Comparison of ENCODE assay signal across 9 cellular contexts in genomic region chr14:95507174-95507573, GRCh38. TPM values are rescaled to one million over a fixed set of nuclear protein-coding genes. Genes with fewer than 3 reads are reported as not detected.
DNase-seq lines count a peak whose midpoint lies in the region; ATAC-seq and TF ChIP-seq lines count a peak whose summit lies in the region.
"Had no signal": no experiment of that assay in that cellular context is flagged by ENCODE, and none has a peak within 500 bp of the region (broad histone marks: within the 10 kb centered on the region; RNA-seq: fewer than 3 reads in every experiment).

No MANE protein-coding gene starts in this region.

- H3K36me3 Mint-ChIP-seq in activated CD4-positive, alpha-beta memory T cell treated with anti-CD3 and anti-CD28 coated beads, Interleukin-2, amount 10 ng/mL, durations not matched to agents 7 days and 5 days (ENCODE audit: low read depth) = peaks cover 69% of the 10 kb centered on the region
- peaks cover 14% of the 10 kb centered on the region for H3K36me3 Mint-ChIP-seq in activated CD4-positive, alpha-beta memory T cell treated with anti-CD3 and anti-CD28 coated beads for 36 hours
- H3K36me3 Mint-ChIP-seq in immature natural killer cell = peaks cover 0 to 7% (median 4%) of the 10 kb centered on the region in 3 donors

- POLR2A ChIA-PET in activated CD4-positive, alpha-beta memory T cell treated with anti-CD3 and anti-CD28 coated beads, Interleukin-2, amount 10 ng/mL, durations not matched to agents 7 days and 5 days (lab: Charles Lee) = interaction anchor here (1.8 to 7.5 kb wide), 3 partner anchors 8 to 17 kb away, joined by 6 to 58 read pairs (median 25); partner anchors contain the start of gene SYNE3
- POLR2A ChIA-PET in activated CD4-positive, alpha-beta memory T cell treated with anti-CD3 and anti-CD28 coated beads for 36 hours (lab: Charles Lee) = interaction anchor here (2.5 kb wide), 1 partner anchor 16 kb away, joined by 9 read pairs; no protein-coding TSS in a partner anchor

- peaks cover 85% of the 10 kb centered on the region for H3K4me1 Mint-ChIP-seq in activated CD4-positive, alpha-beta memory T cell treated with anti-CD3 and anti-CD28 coated beads, Interleukin-2, amount 10 ng/mL, durations not matched to agents 7 days and 5 days
- peaks cover 82% of the 10 kb centered on the region for H3K4me1 Mint-ChIP-seq in activated CD4-positive, alpha-beta memory T cell treated with anti-CD3 and anti-CD28 coated beads for 36 hours (ENCODE audit: low read depth)
- H3K4me1 Mint-ChIP-seq in immature natural killer cell = peaks cover 41 to 45% of the 10 kb centered on the region in 2 donors

- WGBS in adrenal gland, 4 donors = 7 to 14% (median 10%) methylated on average over 3 to 8 of the region's 8 CpGs
- WGBS in transverse colon (ENCODE audit: low coverage in 1 of 2), 2 donors = 67% methylated on average over 8 of the region's 8 CpGs; no CpG with 5 or more reads in 1 of the 2 donors

- TF ChIP-seq POLR2A in adrenal gland (IDR thresholded peaks at IDR 0.05) (peak in 1 of 2 donors; percentile 53), transverse colon (IDR thresholded peaks at IDR 0.05) (no peak)

- in situ Hi-C loops in transverse colon (cut with MboI; ENCODE audit: low pct_ligation_motif_present in 1 of 4, low pct_unique_long_range_greater_than_20kb in 1 of 4, low sequenced_read_pairs in 3 of 4) = no loop called here

- no peaks in the 10 kb centered on the region for H3K27me3 Mint-ChIP-seq in activated CD4-positive, alpha-beta memory T cell treated with anti-CD3 and anti-CD28 coated beads, Interleukin-2, amount 10 ng/mL, durations not matched to agents 7 days and 5 days
- no peaks in the 10 kb centered on the region for H3K27me3 Mint-ChIP-seq in activated CD4-positive, alpha-beta memory T cell treated with anti-CD3 and anti-CD28 coated beads for 36 hours
- peaks cover 0 to 4% (median 0%) of the 10 kb centered on the region in 3 donors for H3K27me3 Mint-ChIP-seq in immature natural killer cell (ENCODE audit: low read depth in 3 of 3)

- peak overlapping the region; percentile 67 for H3K27ac Mint-ChIP-seq in activated CD4-positive, alpha-beta memory T cell treated with anti-CD3 and anti-CD28 coated beads, Interleukin-2, amount 10 ng/mL, durations not matched to agents 7 days and 5 days
- no peak overlapping the region for H3K27ac Mint-ChIP-seq in activated CD4-positive, alpha-beta memory T cell treated with anti-CD3 and anti-CD28 coated beads for 36 hours
- peak overlapping the region in 4 of 6 donors; percentile 1 to 57 (median 46) for H3K27ac Mint-ChIP-seq in immature natural killer cell
- H3K27ac Mint-ChIP-seq: nephron had no signal

- CTCF ChIA-PET in activated CD4-positive, alpha-beta memory T cell treated with anti-CD3 and anti-CD28 coated beads, Interleukin-2, amount 10 ng/mL, durations not matched to agents 7 days and 5 days (lab: Charles Lee) = interaction anchor here (0.9 to 1.6 kb wide), 2 partner anchors 20 to 65 kb away, joined by 3 to 4 read pairs; no protein-coding TSS in a partner anchor
- CTCF ChIA-PET in activated CD4-positive, alpha-beta memory T cell treated with anti-CD3 and anti-CD28 coated beads for 36 hours (lab: Charles Lee) = interaction anchor here (3.0 kb wide), 1 partner anchor 20 kb away, joined by 16 read pairs; no protein-coding TSS in a partner anchor

- no peak overlapping the region for H3K4me3 Mint-ChIP-seq in activated CD4-positive, alpha-beta memory T cell treated with anti-CD3 and anti-CD28 coated beads, Interleukin-2, amount 10 ng/mL, durations not matched to agents 7 days and 5 days
- H3K4me3 Mint-ChIP-seq in activated CD4-positive, alpha-beta memory T cell treated with anti-CD3 and anti-CD28 coated beads for 36 hours = no peak overlapping the region
- H3K4me3 Mint-ChIP-seq in immature natural killer cell = peak overlapping the region; percentile 24 to 60 (median 41)
- H3K4me3 Mint-ChIP-seq: nephron had no signal

- H3K9me3 ChIP-seq in adrenal gland (replicated peaks in 1 of 3) (no peaks in the 10 kb centered on the region), transverse colon (no peaks in the 10 kb centered on the region)

- no peaks in the 10 kb centered on the region for H3K27me3 ChIP-seq in adrenal gland
- H3K27me3 ChIP-seq in transverse colon = no peaks in the 10 kb centered on the region

- intact Hi-C loops in activated CD4-positive, alpha-beta memory T cell treated with anti-CD3 and anti-CD28 coated beads for 36 hours (cut with micrococcal nuclease) = no loop called here
- intact Hi-C loops in adrenal gland (cut with DNase I) (no loop called here), transverse colon (cut with DNase I; ENCODE audit: low total_unique reads) (no loop called here)

- peak in 1 of 6 experiments; percentile 15 for TF ChIP-seq CTCF in adrenal gland (IDR thresholded peaks at IDR 0.05)
- no peak for TF ChIP-seq CTCF in transverse colon (IDR thresholded peaks at IDR 0.05)

- H3K4me1 ChIP-seq in adrenal gland (replicated peaks in 1 of 2) = peaks cover 24 to 66% of the 10 kb centered on the region in 2 donors
- peaks cover 0 to 15% (median 12%) of the 10 kb centered on the region in 4 donors for H3K4me1 ChIP-seq in transverse colon

- no peak for DNase-seq in activated CD4-positive, alpha-beta memory T cell treated with anti-CD3 and anti-CD28 coated beads, Interleukin-2, amount 10 ng/mL, durations not matched to agents 7 days and 5 days
- DNase-seq in activated CD4-positive, alpha-beta memory T cell treated with anti-CD3 and anti-CD28 coated beads for 36 hours = no peak
- DNase-seq in adrenal gland (peak; percentile 76 to 93 (median 91)), immature natural killer cell (no peak), transverse colon (peak; percentile 53)

- H3K36me3 ChIP-seq in adrenal gland (replicated peaks in 1 of 2) (no peaks in the 10 kb centered on the region), transverse colon (no peaks in the 10 kb centered on the region)

- no peak for TF ChIP-seq EP300 in transverse colon (IDR thresholded peaks at IDR 0.05; ENCODE audit: low read depth)

- peak overlapping the region; percentile 56 to 90 (median 77) for H3K27ac ChIP-seq in adrenal gland
- peak overlapping the region; percentile 17 to 72 (median 52) for H3K27ac ChIP-seq in transverse colon

- H3K4me3 ChIP-seq in adrenal gland (no peak overlapping the region), transverse colon (no peak overlapping the region)

- H3K9me3 Mint-ChIP-seq in activated CD4-positive, alpha-beta memory T cell treated with anti-CD3 and anti-CD28 coated beads, Interleukin-2, amount 10 ng/mL, durations not matched to agents 7 days and 5 days = no peaks in the 10 kb centered on the region
- no peaks in the 10 kb centered on the region for H3K9me3 Mint-ChIP-seq in activated CD4-positive, alpha-beta memory T cell treated with anti-CD3 and anti-CD28 coated beads for 36 hours
- no peaks in the 10 kb centered on the region for H3K9me3 Mint-ChIP-seq in immature natural killer cell
- H3K9me3 Mint-ChIP-seq: nephron had no signal

- no peak for ATAC-seq in HG03280 (IDR thresholded peaks at IDR 0.05; ENCODE audit: unreplicated experiment)
- ATAC-seq in HG03097 (IDR thresholded peaks at IDR 0.05; ENCODE audit: low FRiP score, unreplicated experiment) = no peak
- no peak for ATAC-seq in HG03095 (IDR thresholded peaks at IDR 0.05; ENCODE audit: unreplicated experiment)

RNA-seq across cellular contexts. Expression of gene SYNE3, which starts 9.3 kb away (rescaled TPM):
- 10 to 100 TPM; 86.2 to 89.5 TPM for total RNA-seq in activated CD4-positive, alpha-beta memory T cell treated with anti-CD3 and anti-CD28 coated beads, Interleukin-2, amount 10 ng/mL, durations not matched to agents 7 days and 5 days
- total RNA-seq in activated CD4-positive, alpha-beta memory T cell treated with anti-CD3 and anti-CD28 coated beads for 36 hours = 10 to 100 TPM; 35.3 to 37.3 TPM
- 10 to 100 TPM; 10.5 to 24.8 (median 14.4) TPM for total RNA-seq in adrenal gland
- polyA plus RNA-seq in adrenal gland = 1 to 10 TPM; 2.5 to 6.2 (median 4.4) TPM
- 1 to 10 TPM in 2 of 3 donors, not detected in 1; 1.0 to 1.4 TPM for polyA plus RNA-seq in immature natural killer cell
- total RNA-seq in transverse colon = 10 to 100 TPM in 3 of 4 donors, 1 to 10 TPM in 1; 9.8 to 46.8 (median 13.9) TPM

RNA-seq across cellular contexts. Expression of gene GLRX5, which starts 27.7 kb away (rescaled TPM):
- 10 to 100 TPM; 30.4 to 34.5 TPM for total RNA-seq in activated CD4-positive, alpha-beta memory T cell treated with anti-CD3 and anti-CD28 coated beads, Interleukin-2, amount 10 ng/mL, durations not matched to agents 7 days and 5 days
- total RNA-seq in activated CD4-positive, alpha-beta memory T cell treated with anti-CD3 and anti-CD28 coated beads for 36 hours = 10 to 100 TPM; 31.8 to 32.2 TPM
- total RNA-seq in adrenal gland (100 to 1,000 TPM in 1 of 8 donors, 10 to 100 TPM in 7; 45.3 to 128 (median 71.6) TPM), transverse colon (100 to 1,000 TPM in 1 of 4 donors, 10 to 100 TPM in 3; 11.6 to 177 (median 38.2) TPM)
- polyA plus RNA-seq in adrenal gland (100 to 1,000 TPM in 1 of 3 donors, 10 to 100 TPM in 2; 32.7 to 134 (median 57.6) TPM), immature natural killer cell (10 to 100 TPM; 54.5 to 87.1 (median 81.7) TPM)

Comparison
In these comparisons a context has a peak if more than half of its experiments do, and no peak if none do; other contexts are left out.
1. DNase-seq: peak in adrenal gland (7 of 7) and transverse colon (single experiment); none in activated CD4-positive, alpha-beta memory T cell treated with anti-CD3 and anti-CD28 coated beads, Interleukin-2, amount 10 ng/mL, durations not matched to agents 7 days and 5 days (single experiment), activated CD4-positive, alpha-beta memory T cell treated with anti-CD3 and anti-CD28 coated beads for 36 hours (single experiment) and immature natural killer cell (0 of 3).
2. H3K4me3 Mint-ChIP-seq: peak in immature natural killer cell (5 of 5); none in activated CD4-positive, alpha-beta memory T cell treated with anti-CD3 and anti-CD28 coated beads, Interleukin-2, amount 10 ng/mL, durations not matched to agents 7 days and 5 days (single experiment) and activated CD4-positive, alpha-beta memory T cell treated with anti-CD3 and anti-CD28 coated beads for 36 hours (single experiment).